ENCODE assay signal across 8 cellular contexts in genomic region chr1:53592521-53592982, GRCh38.
DNase-seq lines count a peak whose midpoint lies in the region; ATAC-seq, FAIRE-seq and TF ChIP-seq lines count a peak whose summit lies in the region.

No MANE protein-coding gene starts in this region.

- no peaks in the 10 kb centered on the region for H3K79me2 ChIP-seq in HepG2 (ENCODE audit: insufficient read depth, low read length)

- no peak for TF ChIP-seq RAD21 in HepG2 (CRISPR knock-in tag; IDR thresholded peaks at IDR 0.05)

- 0% methylated on average over 4 of the region's 6 CpGs for WGBS in HepG2 (ENCODE audit: low lambda C conversion rate)

- no peaks in the 10 kb centered on the region for H3K36me3 ChIP-seq in breast epithelium
- H3K36me3 ChIP-seq in HepG2 (replicated peaks in 1 of 2; ENCODE audit: control insufficient read depth in 1 of 2, insufficient read depth in 2 of 2, low read length in 2 of 2) = no peaks in the 10 kb centered on the region

- DNase-seq in AG09309 (ENCODE audit: low read depth) = peak; percentile 59
- peak; percentile 33 for DNase-seq in HPDE6-E6E7 (ENCODE audit: extremely low spot score)
- DNase-seq in breast epithelium (ENCODE audit: low spot score in 2 of 2) = peak; percentile 50 to 69
- DNase-seq in HepG2 (ENCODE audit: low spot score) = no peak
- DNase-seq in NCI-H1694 (lab: John Stamatoyannopoulos, UW) = no peak
- no peak for DNase-seq in GM19239 (ENCODE audit: insufficient read length, low spot score)
- DNase-seq in epidermal melanocyte (ENCODE audit: insufficient read length, low spot score) = no peak

- POLR2A ChIA-PET in HepG2 (lab: Yijun Ruan, JAX) = no interaction called here

- no peak overlapping the region for H2AFZ ChIP-seq in HepG2 (ENCODE audit: low read length)

- CTCF ChIA-PET in HepG2 (lab: Yijun Ruan, JAX; ENCODE audit: low intra/inter-chr PET ratio, low total read pairs) = interaction anchor here (2.5 kb wide), 1 partner anchor 107 kb away, joined by 11 read pairs; no protein-coding TSS in a partner anchor

- no peak for FAIRE-seq in HepG2 (lab: Jason Lieb, UNC)
- no peak for FAIRE-seq in GM19239 (lab: Jason Lieb, UNC)

- H3K4me3 ChIP-seq in AG09309 (ENCODE audit: control insufficient read depth, low read depth, low read length) = no peak overlapping the region
- no peak overlapping the region for H3K4me3 ChIP-seq in breast epithelium
- no peak overlapping the region for H3K4me3 ChIP-seq in HepG2 (replicated peaks in 1 of 3; ENCODE audit: insufficient read depth in 1 of 3, low read depth in 2 of 3, low read length in 3 of 3)

- TF ChIP-seq EP300 in HepG2 (IDR thresholded peaks at IDR 0.05; ENCODE audit: low read depth in 2 of 2, low read length in 2 of 2) = no peak
- TF ChIP-seq EP300 in HepG2 (CRISPR knock-in tag; IDR thresholded peaks at IDR 0.05; ENCODE audit: borderline replicate concordance) = no peak

- ATAC-seq in HepG2 (peak; percentile 50), HG03095 (IDR thresholded peaks at IDR 0.05; ENCODE audit: unreplicated experiment) (no peak)

- no peak for TF ChIP-seq POLR2A in breast epithelium (IDR thresholded peaks at IDR 0.05)
- TF ChIP-seq POLR2A in HepG2 (IDR thresholded peaks at IDR 0.05; ENCODE audit: insufficient read depth in 1 of 2, low read depth in 2 of 2, low read length in 2 of 2) = no peak

- in situ Hi-C loops in HepG2 (cut with HindIII; ENCODE audit: extremely low pct_ligation_motif_present, low pct_unique_long_range_greater_than_20kb) = loop anchor here (5.0 kb wide), 1 partner anchor 105 kb away; no protein-coding TSS in a partner anchor

- H4K20me1 ChIP-seq in HepG2 (ENCODE audit: insufficient read depth, low read length) = no peaks in the 10 kb centered on the region

- H3K27ac ChIP-seq in breast epithelium (peak overlapping the region in 1 of 2 donors; percentile 58), HepG2 (ENCODE audit: extremely low read length, insufficient read depth, low read length) (no peak overlapping the region)

- H3K9me3 ChIP-seq in breast epithelium (no peaks in the 10 kb centered on the region), HepG2 (ENCODE audit: low read length) (no peaks in the 10 kb centered on the region)

- TF ChIP-seq CTCF in AG09309 (IDR thresholded peaks at IDR 0.05; ENCODE audit: control insufficient read depth, insufficient read depth, low read depth, low read length, missing control alignments) = no peak
- no peak for TF ChIP-seq CTCF in breast epithelium (IDR thresholded peaks at IDR 0.05)
- peak; percentile 35; the same call in 1 of the 2 replicates for TF ChIP-seq CTCF in HepG2 (CRISPR knock-in tag; IDR thresholded peaks at IDR 0.05)

- no peak overlapping the region for H3K9ac ChIP-seq in HepG2 (ENCODE audit: insufficient read depth, low read depth, low read length)

- H3K4me2 ChIP-seq in HepG2 (ENCODE audit: low read depth, low read length) = no peak overlapping the region

- no TSS peak for BruUV-seq in HepG2 (replicated peaks; lab: Mats Ljungman, UMichigan)

- H3K4me1 ChIP-seq in breast epithelium (no peaks in the 10 kb centered on the region), HepG2 (ENCODE audit: insufficient read depth, low read length) (no peaks in the 10 kb centered on the region)

- intact Hi-C loops in breast epithelium (cut with DNase I; ENCODE audit: low total_unique reads) (no loop called here), HepG2 (cut with micrococcal nuclease; ENCODE audit: unreplicated experiment) (no loop called here)

- H3K27me3 ChIP-seq in breast epithelium (no peaks in the 10 kb centered on the region), HepG2 (ENCODE audit: control insufficient read depth in 1 of 2, insufficient read depth in 2 of 2, low read length in 2 of 2) (peaks cover 6 to 23% of the 10 kb centered on the region in 2 experiments; a peak in 4 of 5 replicates)

TF ChIP-seq in HepG2, 621 proteins besides CTCF, POLR2A, EP300 and RAD21 (continues in another document):
- TF ChIP-seq YY1 (IDR thresholded peaks at IDR 0.05; ENCODE audit: insufficient read depth, insufficient replicate concordance, low read depth, low read length) (no peak), TGIF2 (CRISPR knock-in tag; IDR thresholded peaks at IDR 0.05) (no peak), ZNF75D (CRISPR knock-in tag; IDR thresholded peaks at IDR 0.05; ENCODE audit: borderline replicate concordance) (no peak), FOXM1 (CRISPR knock-in tag; IDR thresholded peaks at IDR 0.05) (no peak), XBP1 (CRISPR knock-in tag; IDR thresholded peaks at IDR 0.05) (no peak), ZHX1 (CRISPR knock-in tag; IDR thresholded peaks at IDR 0.05; ENCODE audit: low read depth) (no peak), ZNF639 (CRISPR knock-in tag; conservative IDR thresholded peaks at IDR 0.05) (no peak), ZNF143 (CRISPR knock-in tag; IDR thresholded peaks at IDR 0.05) (no peak), SNAPC2 (CRISPR knock-in tag; IDR thresholded peaks at IDR 0.05) (no peak), FOXP1 (IDR thresholded peaks at IDR 0.05) (no peak), FOXP1 (CRISPR knock-in tag; IDR thresholded peaks at IDR 0.05) (no peak), MZF1 (CRISPR knock-in tag; IDR thresholded peaks at IDR 0.05; ENCODE audit: borderline replicate concordance) (no peak), PATZ1 (CRISPR knock-in tag; IDR thresholded peaks at IDR 0.05) (no peak), SMAD9 (CRISPR knock-in tag; IDR thresholded peaks at IDR 0.05) (no peak), ZNF615 (CRISPR knock-in tag; IDR thresholded peaks at IDR 0.05; ENCODE audit: borderline replicate concordance) (no peak), NR2F2 (IDR thresholded peaks at IDR 0.05; ENCODE audit: borderline replicate concordance, low read depth) (no peak), HMGA1 (CRISPR knock-in tag; conservative IDR thresholded peaks at IDR 0.05) (no peak), GATAD2A (CRISPR knock-in tag; IDR thresholded peaks at IDR 0.05) (no peak), THAP11 (CRISPR knock-in tag; IDR thresholded peaks at IDR 0.05) (no peak)

Comparison
In these comparisons a context has a peak if more than half of its experiments do, and no peak if none do; other contexts are left out.
1. DNase-seq: peak in AG09309 (single experiment), HPDE6-E6E7 (single experiment) and breast epithelium (2 of 2); none in HepG2 (single experiment), NCI-H1694 (single experiment), GM19239 (single experiment) and epidermal melanocyte (single experiment).